In genomic region chr5:107549567-107549966, GRCh38 we compare ENCODE assay signal across 25 cellular contexts.
"Had no signal": no experiment of that assay in that cellular context is flagged by ENCODE, and none has a peak within 500 bp of the region (broad histone marks: within the 10 kb centered on the region; RNA-seq: fewer than 3 reads in every experiment).

No MANE protein-coding gene starts in this region.

- H3K4me1 ChIP-seq: adrenal gland had no signal

- H3K4me3 ChIP-seq: adrenal gland, body of pancreas, right lobe of liver, stomach, suprapubic skin, tibial artery had no signal

- DNase-seq: activated CD4-positive, alpha-beta T cell treated with anti-CD3 and anti-CD28 coated beads for 36 hours; activated CD4-positive, alpha-beta T cell treated with anti-CD3 and anti-CD28 coated beads, Interleukin-2, amount 50 U/mL, for 48 hours; activated CD4-positive, CD25-positive, alpha-beta regulatory T cell; activated CD8-positive, alpha-beta memory T cell treated with anti-CD3 and anti-CD28 coated beads for 24 hours; activated effector memory CD4-positive, alpha-beta T cell treated with anti-CD3 and anti-CD28 coated beads, Interleukin-2, amount 50 U/mL, for 16 hours; activated naive CD4-positive, alpha-beta T cell treated with anti-CD3 and anti-CD28 coated beads for 36 hours; activated naive CD8-positive, alpha-beta T cell treated with anti-CD3 and anti-CD28 coated beads for 36 hours; adrenal gland; aorta; body of pancreas; dermis blood vessel endothelial cell; effector CD8-positive, alpha-beta T cell; midbrain; naive thymus-derived CD4-positive, alpha-beta T cell; occipital lobe; right lobe of liver; stimulated activated CD4-positive, alpha-beta T cell treated with anti-CD3 and anti-CD28 coated beads, Interleukin-4, amount 100 ng/mL, for 1 hour; stomach; T-helper 1 cell; tibial artery had no signal

- H3K4me1 Mint-ChIP-seq: activated CD4-positive, alpha-beta T cell treated with anti-CD3 and anti-CD28 coated beads for 36 hours; activated naive CD8-positive, alpha-beta T cell treated with anti-CD3 and anti-CD28 coated beads for 36 hours; naive thymus-derived CD4-positive, alpha-beta T cell had no signal

- H3K27me3 ChIP-seq: adrenal gland, body of pancreas, right lobe of liver, stomach, suprapubic skin, tibial artery had no signal

- H3K36me3 ChIP-seq: adrenal gland, right lobe of liver, stomach, suprapubic skin, tibial artery had no signal

- H3K9me3 Mint-ChIP-seq: activated naive CD4-positive, alpha-beta T cell treated with anti-CD3 and anti-CD28 coated beads for 36 hours; activated naive CD8-positive, alpha-beta T cell treated with anti-CD3 and anti-CD28 coated beads for 36 hours; activated T-helper 1 cell treated with anti-CD3 and anti-CD28 coated beads, Interleukin-12 subunit alpha, Interleukin-12 subunit beta, Interleukin-2, Interleukin-4 antibody, amounts not matched to agents 30 ng/mL and 10 ng/mL and 1 ng/mL, durations not matched to agents 14 hours and 24 hours and 36 hours; naive thymus-derived CD4-positive, alpha-beta T cell; neural crest cell; T-helper 2 cell treated with Interferon-gamma antibody and Interleukin-4, amounts not matched to agents 5 μg/mL and 100 μg/mL, for 36 hours had no signal

- H3K36me3 Mint-ChIP-seq: activated naive CD8-positive, alpha-beta T cell treated with anti-CD3 and anti-CD28 coated beads for 36 hours; naive thymus-derived CD4-positive, alpha-beta T cell had no signal

- H3K9me3 ChIP-seq: adrenal gland, body of pancreas, right lobe of liver, stomach, suprapubic skin, tibial artery had no signal

- H3K4me3 Mint-ChIP-seq: activated CD4-positive, alpha-beta T cell treated with anti-CD3 and anti-CD28 coated beads for 36 hours; activated naive CD4-positive, alpha-beta T cell treated with anti-CD3 and anti-CD28 coated beads for 36 hours; activated naive CD8-positive, alpha-beta T cell treated with anti-CD3 and anti-CD28 coated beads for 36 hours; activated T-helper 1 cell treated with anti-CD3 and anti-CD28 coated beads, Interleukin-12 subunit alpha, Interleukin-12 subunit beta, Interleukin-2, Interleukin-4 antibody, amounts not matched to agents 30 ng/mL and 10 ng/mL and 1 ng/mL, durations not matched to agents 14 hours and 24 hours and 36 hours; naive thymus-derived CD4-positive, alpha-beta T cell; neural crest cell; T-helper 2 cell treated with Interferon-gamma antibody and Interleukin-4, amounts not matched to agents 5 μg/mL and 100 μg/mL, for 36 hours had no signal

- H3K27ac Mint-ChIP-seq: activated CD4-positive, alpha-beta T cell treated with anti-CD3 and anti-CD28 coated beads for 36 hours; activated naive CD4-positive, alpha-beta T cell treated with anti-CD3 and anti-CD28 coated beads for 36 hours; activated naive CD8-positive, alpha-beta T cell treated with anti-CD3 and anti-CD28 coated beads for 36 hours; activated T-helper 1 cell treated with anti-CD3 and anti-CD28 coated beads, Interleukin-12 subunit alpha, Interleukin-12 subunit beta, Interleukin-2, Interleukin-4 antibody, amounts not matched to agents 30 ng/mL and 10 ng/mL and 1 ng/mL, durations not matched to agents 14 hours and 24 hours and 36 hours; naive thymus-derived CD4-positive, alpha-beta T cell; T-helper 2 cell treated with Interferon-gamma antibody and Interleukin-4, amounts not matched to agents 5 μg/mL and 100 μg/mL, for 36 hours had no signal

- ATAC-seq: activated CD4-positive, alpha-beta T cell treated with anti-CD3 and anti-CD28 coated beads for 36 hours; body of pancreas; naive thymus-derived CD4-positive, alpha-beta T cell; right lobe of liver had no signal

- H3K27ac ChIP-seq: adrenal gland, body of pancreas, epithelial cell of prostate, right lobe of liver, stomach, suprapubic skin, tibial artery had no signal
